In the genomic region with DNA sequence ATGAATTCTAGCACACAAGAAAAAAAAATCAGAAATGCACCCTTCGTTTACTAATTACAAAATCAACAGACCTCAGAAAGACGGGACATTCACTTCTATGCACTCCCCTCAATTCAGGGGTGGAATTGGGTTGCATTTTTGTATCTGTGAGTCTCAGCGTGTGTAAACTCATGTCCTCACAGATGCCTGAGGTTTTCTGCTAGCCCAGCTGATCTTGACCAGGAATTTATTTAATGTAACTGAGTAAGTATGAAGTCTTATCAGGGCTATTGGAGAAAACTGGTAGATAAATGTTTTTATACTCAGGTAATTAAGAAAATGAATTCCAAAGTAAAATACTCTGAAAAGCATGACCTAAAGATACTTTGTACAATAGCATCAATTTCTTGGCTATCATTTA, we compare ENCODE assay signal across 10 cellular contexts.
DNase-seq lines count a peak whose midpoint lies in the region; ATAC-seq, FAIRE-seq and TF ChIP-seq lines count a peak whose summit lies in the region.
"Had no signal": no experiment of that assay in that cellular context is flagged by ENCODE, and none has a peak within 500 bp of the region (broad histone marks: within the 10 kb centered on the region; RNA-seq: fewer than 3 reads in every experiment).

No MANE protein-coding gene starts in this region.

- no peak for FAIRE-seq in GM12891 (lab: Jason Lieb, UNC)

- H4K20me1 ChIP-seq in DND-41 (ENCODE audit: insufficient read depth, low read length) = peaks cover 75% of the 10 kb centered on the region
- H4K20me1 ChIP-seq in OCI-LY3 (ENCODE audit: insufficient read depth, low read length) = peaks cover 92% of the 10 kb centered on the region

- no peak for ATAC-seq in DND-41 (ENCODE audit: insufficient read depth, low read depth)
- no peak for ATAC-seq in body of pancreas

- WGBS in body of pancreas, 2 donors = 68 to 74% methylated on average over 3 of the region's 3 CpGs

- peak overlapping the region; percentile 29; the same call in 1 of the 2 replicates for H3K27ac ChIP-seq in DND-41 (ENCODE audit: low read length)
- no peak overlapping the region for H3K27ac ChIP-seq in OCI-LY3 (ENCODE audit: low read length)
- peak overlapping the region in 1 of 2 donors; percentile 70 for H3K27ac ChIP-seq in coronary artery
- H3K27ac ChIP-seq in body of pancreas = no peak overlapping the region
- H3K27ac ChIP-seq: parathyroid adenoma had no signal

- H3K36me3 ChIP-seq in DND-41 (ENCODE audit: insufficient read depth, low read length) (peaks cover 94% of the 10 kb centered on the region), OCI-LY3 (replicated peaks; ENCODE audit: low read depth, low read length) (peaks cover 78% of the 10 kb centered on the region), body of pancreas (replicated peaks in 1 of 2; ENCODE audit: insufficient read depth in 1 of 2, low read depth in 2 of 2) (no peaks in the 10 kb centered on the region)

- no peak overlapping the region for H2AFZ ChIP-seq in DND-41 (ENCODE audit: low read depth, low read length)
- no peak overlapping the region for H2AFZ ChIP-seq in OCI-LY3 (ENCODE audit: low read depth, low read length)
- H2AFZ ChIP-seq: parathyroid adenoma had no signal

- peak overlapping the region in 1 of 2 experiments; percentile 36; a peak in 1 of 4 replicates for H3K4me3 ChIP-seq in DND-41 (ENCODE audit: low read depth in 1 of 2, low read length in 2 of 2)
- H3K4me3 ChIP-seq in OCI-LY3 (ENCODE audit: low read length) = peak overlapping the region; percentile 98
- peak overlapping the region; percentile 2 for H3K4me3 ChIP-seq in coronary artery
- peak overlapping the region; percentile 23 for H3K4me3 ChIP-seq in skeletal muscle cell (ENCODE audit: low read depth, low read length)
- H3K4me3 ChIP-seq in body of pancreas = no peak overlapping the region

- no peak for DNase-seq in DND-41
- DNase-seq in coronary artery (ENCODE audit: low spot score) = no peak
- no peak for DNase-seq in skeletal muscle cell (ENCODE audit: low read depth)
- DNase-seq in GM12891 (ENCODE audit: insufficient read length, low spot score) = no peak
- no peak for DNase-seq in body of pancreas
- no peak for DNase-seq in NCI-H2227 treated with DMSO at 0.1 percent for 48 hours (lab: John Stamatoyannopoulos, UW)
- DNase-seq in activated naive CD4-positive, alpha-beta T cell treated with Interleukin-2 at 50 U/mL for 16 hours = no peak
- DNase-seq: NCI-H2029 treated with DMSO at 0.1 percent for 48 hours had no signal

- intact Hi-C loops in body of pancreas (cut with DNase I) = no loop called here

- H3K79me2 ChIP-seq in DND-41 (ENCODE audit: insufficient read depth, low read length) = peaks cover 100% of the 10 kb centered on the region
- H3K79me2 ChIP-seq in OCI-LY3 (ENCODE audit: low read length) = peaks cover 100% of the 10 kb centered on the region
- H3K79me2 ChIP-seq: parathyroid adenoma had no signal

- H3K27me3 ChIP-seq in DND-41 (ENCODE audit: insufficient read depth, low read length, poor library complexity) (no peaks in the 10 kb centered on the region), OCI-LY3 (ENCODE audit: low read depth, low read length) (no peaks in the 10 kb centered on the region), body of pancreas (peaks cover 0 to 5% of the 10 kb centered on the region in 2 donors)

- TF ChIP-seq CTCF in DND-41 (IDR thresholded peaks at IDR 0.05; ENCODE audit: borderline replicate concordance, extremely low read depth, low read length, poor library complexity, severe bottlenecking) (no peak), OCI-LY3 (IDR thresholded peaks at IDR 0.05; ENCODE audit: low read depth, low read length) (no peak), coronary artery (IDR thresholded peaks at IDR 0.05) (no peak), body of pancreas (IDR thresholded peaks at IDR 0.05) (no peak)

- TF ChIP-seq POLR2A in GM12891 (IDR thresholded peaks at IDR 0.05; ENCODE audit: low read depth, low read length) (no peak), body of pancreas (IDR thresholded peaks at IDR 0.05) (no peak)

- H3K4me2 ChIP-seq in DND-41 (ENCODE audit: insufficient read depth, low read length) = peak overlapping the region; percentile 75
- H3K4me2 ChIP-seq in OCI-LY3 (ENCODE audit: low read length) = peak overlapping the region; percentile 87

- H3K4me1 ChIP-seq in DND-41 (ENCODE audit: insufficient read depth, low read length) = peaks cover 68% of the 10 kb centered on the region
- peaks cover 23% of the 10 kb centered on the region for H3K4me1 ChIP-seq in OCI-LY3 (ENCODE audit: low read length)
- H3K4me1 ChIP-seq in body of pancreas = peaks cover 26% of the 10 kb centered on the region

- H3K9ac ChIP-seq in DND-41 (ENCODE audit: low read depth, low read length) (0 out of 2 replicates have a peak overlapping the region, but pooled peaks have one; percentile 97), OCI-LY3 (ENCODE audit: low read length) (peak overlapping the region; percentile 96; the same call in 1 of the 2 replicates)
- H3K9ac ChIP-seq: parathyroid adenoma had no signal

- H3K9me3 ChIP-seq in DND-41 (ENCODE audit: insufficient read depth, low read length, severe bottlenecking) (no peaks in the 10 kb centered on the region), OCI-LY3 (ENCODE audit: insufficient read depth, low read length) (no peaks in the 10 kb centered on the region), body of pancreas (no peaks in the 10 kb centered on the region)

TF ChIP-seq in GM12891, 5 proteins besides CTCF, POLR2A, EP300 and RAD21:
- TF ChIP-seq POLR2AphosphoS5 (IDR thresholded peaks at IDR 0.05; ENCODE audit: low read depth, low read length) (no peak), SPI1 (IDR thresholded peaks at IDR 0.05; ENCODE audit: low read depth, low read length) (no peak)

Comparison
In these comparisons a context has a peak if more than half of its experiments do, and no peak if none do; other contexts are left out.
1. H3K4me3 ChIP-seq: peak in OCI-LY3 (single experiment), coronary artery (single experiment) and skeletal muscle cell (single experiment); none in body of pancreas (0 of 2).